In the genomic region with DNA sequence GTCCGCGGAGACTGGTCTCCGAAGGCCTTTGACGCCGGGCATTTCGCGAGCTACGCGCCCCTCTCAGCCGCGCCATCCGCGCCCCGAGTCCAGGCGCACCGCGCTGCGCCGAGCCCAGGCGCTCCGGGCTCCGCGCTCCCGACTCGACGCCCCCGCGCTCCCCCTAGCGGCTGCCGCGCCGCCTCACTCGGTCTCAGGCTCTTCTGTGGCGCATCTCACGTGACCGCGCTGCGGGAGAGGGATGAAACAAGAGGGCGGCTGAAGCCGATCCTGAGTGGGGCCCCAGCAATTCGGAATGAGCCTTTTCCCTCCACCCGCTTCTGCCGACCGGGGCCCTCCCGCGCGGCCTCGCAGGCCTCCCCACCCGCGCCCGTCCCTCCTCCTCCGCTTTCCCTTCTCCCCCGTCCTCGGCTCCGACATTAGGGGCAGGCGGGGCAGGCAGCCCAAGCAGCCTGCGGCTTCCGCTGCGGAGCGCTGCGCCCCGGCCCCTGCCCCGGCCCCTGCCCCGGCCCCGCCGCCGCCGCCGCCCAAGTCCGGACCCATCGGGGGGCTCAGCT, we compare ENCODE assay signal across 8 cellular contexts. TPM values are rescaled to one million over a fixed set of nuclear protein-coding genes. Genes with fewer than 3 reads are reported as not detected.
DNase-seq lines count a peak whose midpoint lies in the region; ATAC-seq and TF ChIP-seq lines count a peak whose summit lies in the region.

No MANE protein-coding gene starts in this region.

- no peaks in the 10 kb centered on the region for H3K9me3 ChIP-seq in mammary epithelial cell (replicated peaks; ENCODE audit: insufficient read depth, low read length)

- H3K4me1 ChIP-seq in ACC112 (ENCODE audit: control insufficient read depth, insufficient read depth, low read length, unreplicated experiment) (no peaks in the 10 kb centered on the region), mammary epithelial cell (ENCODE audit: insufficient read depth, low read length) (peaks cover 13% of the 10 kb centered on the region)

- H2AFZ ChIP-seq in ACC112 (ENCODE audit: low read length, unreplicated experiment) (peak overlapping the region; percentile 86), mammary epithelial cell (ENCODE audit: low read depth, low read length) (peak overlapping the region; percentile 93)

- TF ChIP-seq CTCF in VCaP (conservative IDR thresholded peaks at IDR 0.05), result peak; percentile 91
- peak; percentile 66 to 80 for TF ChIP-seq CTCF in mammary epithelial cell (conservative IDR thresholded peaks at IDR 0.05 in 1 of 2, IDR thresholded peaks at IDR 0.05 in 1 of 2; ENCODE audit: extremely low read depth in 1 of 2, insufficient read depth in 1 of 2, low read depth in 1 of 2, low read length in 2 of 2)

- DNase-seq in NCI-H2107 (lab: John Stamatoyannopoulos, UW), result peak; percentile 72
- DNase-seq in mammary epithelial cell, result peak; percentile 76
- DNase-seq in iris pigment epithelial cell (ENCODE audit: low read depth), result peak; percentile 85
- DNase-seq in stimulated activated CD4-positive, alpha-beta T cell treated with anti-CD3 and anti-CD28 coated beads, Interleukin-12 subunit alpha, Interleukin-12 subunit beta, amount 100 ng/mL, for 4 hours, result peak; percentile 93

- H3K27me3 ChIP-seq in ACC112 (ENCODE audit: insufficient read depth, low read length) (peaks cover 4% of the 10 kb centered on the region), mammary epithelial cell (ENCODE audit: insufficient read depth, low read length) (no peaks in the 10 kb centered on the region)

- H3K9ac ChIP-seq in mammary epithelial cell (ENCODE audit: insufficient read depth, low read length), result peak overlapping the region; percentile 13

- H3K36me3 ChIP-seq in ACC112 (ENCODE audit: insufficient read depth, low read length), result no peaks in the 10 kb centered on the region
- H3K36me3 ChIP-seq in mammary epithelial cell (ENCODE audit: insufficient read depth, low read length), result no peaks in the 10 kb centered on the region

- dilution Hi-C loops in mammary epithelial cell (cut with HindIII; ENCODE audit: low sequenced_read_pairs), result no loop called here

- peak overlapping the region; percentile 96 for H3K4me3 ChIP-seq in ACC112 (ENCODE audit: low read depth, low read length)
- peak overlapping the region; percentile 73 to 93 (median 82) for H3K4me3 ChIP-seq in mammary epithelial cell (replicated peaks in 1 of 3; ENCODE audit: insufficient read depth in 1 of 3, low read depth in 2 of 3, low read length in 3 of 3)

- CTCF ChIA-PET in mammary epithelial cell (lab: Charles Lee; ENCODE audit: low non-redundant PET), result interaction anchor here (0.7 kb wide), 4 partner anchors 32 to 1016 kb away, joined by 3 to 5 read pairs (median 4); no protein-coding TSS in a partner anchor

- H3K79me2 ChIP-seq in ACC112 (ENCODE audit: control insufficient read depth, insufficient read depth, low read length, unreplicated experiment) (no peaks in the 10 kb centered on the region), mammary epithelial cell (ENCODE audit: insufficient read depth, low read length) (no peaks in the 10 kb centered on the region)

- intact Hi-C loops in mammary epithelial cell (cut with micrococcal nuclease), result loop anchor here (1.0 to 5.0 kb wide), 2 partner anchors 42 to 258 kb away; a partner anchor contains a TSS

- peak overlapping the region; percentile 82 for H3K4me2 ChIP-seq in mammary epithelial cell (ENCODE audit: insufficient read depth, low read depth, low read length)

- H3K27ac ChIP-seq in ACC112 (ENCODE audit: low read depth, low read length) (no peak overlapping the region), VCaP (peak overlapping the region; percentile 78), mammary epithelial cell (ENCODE audit: insufficient read depth, low read depth, low read length) (peak overlapping the region; percentile 29)

- BruUV-seq in mammary epithelial cell (replicated peaks; lab: Mats Ljungman, UMichigan), result no TSS peak

- ATAC-seq in GM18520 (IDR thresholded peaks at IDR 0.05; ENCODE audit: unreplicated experiment), result peak; percentile 92
- ATAC-seq in HG03060 (IDR thresholded peaks at IDR 0.05; ENCODE audit: low read depth, unreplicated experiment), result peak; percentile 81

- H4K20me1 ChIP-seq in mammary epithelial cell (ENCODE audit: insufficient read depth, low read length), result no peaks in the 10 kb centered on the region

- WGBS in mammary epithelial cell (ENCODE audit: low coverage, missing lambda C conversion rate), result 0% methylated on average over 1 of the region's 71 CpGs

- in situ Hi-C loops in mammary epithelial cell (cut with MboI; ENCODE audit: low sequenced_read_pairs in 2 of 2), result no loop called here

RNA-seq across cellular contexts. Expression of a gene that starts 42.5 kb away (rescaled TPM):
- 100 to 1,000 TPM in 1 of 2 donors, 10 to 100 TPM in 1; 96.4 to 124 TPM for total RNA-seq in mammary epithelial cell
- 83.9 TPM for polyA plus RNA-seq in mammary epithelial cell
- polyA minus RNA-seq in mammary epithelial cell, result 51.2 TPM
